In genomic region chr12:65156366-65156831, GRCh38 we compare ENCODE assay signal across 1 cellular context.
TF ChIP-seq lines count a peak whose summit lies in the region.

No MANE protein-coding gene starts in this region.

TF ChIP-seq in endothelial cell of umbilical vein, 7 proteins besides CTCF, POLR2A, EP300 and RAD21 (continued from another document):
- no peak for TF ChIP-seq JUN (IDR thresholded peaks at IDR 0.05; ENCODE audit: borderline replicate concordance, insufficient read depth, insufficient read length, low read depth)
- TF ChIP-seq MYC (IDR thresholded peaks at IDR 0.05; ENCODE audit: low read depth, low read length) = no peak
- TF ChIP-seq GATA2 (IDR thresholded peaks at IDR 0.05; ENCODE audit: insufficient read depth, insufficient read length, low read depth, low read length) = no peak
- no peak for TF ChIP-seq MAX (IDR thresholded peaks at IDR 0.05; ENCODE audit: insufficient read depth, insufficient read length)
- TF ChIP-seq EZH2 (IDR thresholded peaks at IDR 0.05; ENCODE audit: borderline replicate concordance, low read depth, low read length, severe bottlenecking) = no peak
- TF ChIP-seq FOS (IDR thresholded peaks at IDR 0.05; ENCODE audit: borderline replicate concordance, insufficient read depth, low read length) = no peak
